2 cellular contexts compared by ENCODE assay signal in genomic region chr15:49521802-49522201, GRCh38.
TF ChIP-seq lines count a peak whose summit lies in the region.

No MANE protein-coding gene starts in this region.

TF ChIP-seq in WTC11, 78 proteins besides CTCF, POLR2A, EP300 and RAD21 (continued from another document):
- TF ChIP-seq, protein P1, sequence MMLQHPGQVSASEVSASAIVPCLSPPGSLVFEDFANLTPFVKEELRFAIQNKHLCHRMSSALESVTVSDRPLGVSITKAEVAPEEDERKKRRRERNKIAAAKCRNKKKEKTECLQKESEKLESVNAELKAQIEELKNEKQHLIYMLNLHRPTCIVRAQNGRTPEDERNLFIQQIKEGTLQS (CRISPR knock-in tag; conservative IDR thresholded peaks at IDR 0.05): no peak
- no peak for TF ChIP-seq FOXJ3 (CRISPR knock-in tag; IDR thresholded peaks at IDR 0.05; ENCODE audit: borderline replicate concordance)
- no peak for TF ChIP-seq EMX1 (CRISPR knock-in tag; IDR thresholded peaks at IDR 0.05)
- no peak for TF ChIP-seq MLX (CRISPR knock-in tag; IDR thresholded peaks at IDR 0.05)
- no peak for TF ChIP-seq NR3C1 (CRISPR knock-in tag; conservative IDR thresholded peaks at IDR 0.05; ENCODE audit: low read depth)
- TF ChIP-seq ZNF317 (CRISPR knock-in tag; IDR thresholded peaks at IDR 0.05; ENCODE audit: borderline replicate concordance, low read depth): no peak
- no peak for TF ChIP-seq ATF1 (CRISPR knock-in tag; IDR thresholded peaks at IDR 0.05)
- TF ChIP-seq, protein P2, sequence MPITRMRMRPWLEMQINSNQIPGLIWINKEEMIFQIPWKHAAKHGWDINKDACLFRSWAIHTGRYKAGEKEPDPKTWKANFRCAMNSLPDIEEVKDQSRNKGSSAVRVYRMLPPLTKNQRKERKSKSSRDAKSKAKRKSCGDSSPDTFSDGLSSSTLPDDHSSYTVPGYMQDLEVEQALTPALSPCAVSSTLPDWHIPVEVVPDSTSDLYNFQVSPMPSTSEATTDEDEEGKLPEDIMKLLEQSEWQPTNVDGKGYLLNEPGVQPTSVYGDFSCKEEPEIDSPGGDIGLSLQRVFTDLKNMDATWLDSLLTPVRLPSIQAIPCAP (CRISPR knock-in tag; IDR thresholded peaks at IDR 0.05): no peak
- TF ChIP-seq ZNF423 (CRISPR knock-in tag; IDR thresholded peaks at IDR 0.05): no peak
- TF ChIP-seq, protein P3, sequence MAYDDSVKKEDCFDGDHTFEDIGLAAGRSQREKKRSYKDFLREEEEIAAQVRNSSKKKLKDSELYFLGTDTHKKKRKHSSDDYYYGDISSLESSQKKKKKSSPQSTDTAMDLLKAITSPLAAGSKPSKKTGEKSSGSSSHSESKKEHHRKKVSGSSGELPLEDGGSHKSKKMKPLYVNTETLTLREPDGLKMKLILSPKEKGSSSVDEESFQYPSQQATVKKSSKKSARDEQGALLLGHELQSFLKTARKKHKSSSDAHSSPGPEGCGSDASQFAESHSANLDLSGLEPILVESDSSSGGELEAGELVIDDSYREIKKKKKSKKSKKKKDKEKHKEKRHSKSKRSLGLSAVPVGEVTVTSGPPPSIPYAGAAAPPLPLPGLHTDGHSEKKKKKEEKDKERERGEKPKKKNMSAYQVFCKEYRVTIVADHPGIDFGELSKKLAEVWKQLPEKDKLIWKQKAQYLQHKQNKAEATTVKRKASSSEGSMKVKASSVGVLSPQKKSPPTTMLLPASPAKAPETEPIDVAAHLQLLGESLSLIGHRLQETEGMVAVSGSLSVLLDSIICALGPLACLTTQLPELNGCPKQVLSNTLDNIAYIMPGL (CRISPR knock-in tag; IDR thresholded peaks at IDR 0.05): no peak
- TF ChIP-seq, protein P4, sequence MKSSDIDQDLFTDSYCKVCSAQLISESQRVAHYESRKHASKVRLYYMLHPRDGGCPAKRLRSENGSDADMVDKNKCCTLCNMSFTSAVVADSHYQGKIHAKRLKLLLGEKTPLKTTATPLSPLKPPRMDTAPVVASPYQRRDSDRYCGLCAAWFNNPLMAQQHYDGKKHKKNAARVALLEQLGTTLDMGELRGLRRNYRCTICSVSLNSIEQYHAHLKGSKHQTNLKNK (CRISPR knock-in tag; IDR thresholded peaks at IDR 0.05): no peak
- no peak for TF ChIP-seq KAT7 (CRISPR knock-in tag; IDR thresholded peaks at IDR 0.05; ENCODE audit: borderline replicate concordance)
- no peak for TF ChIP-seq JAZF1 (CRISPR knock-in tag; IDR thresholded peaks at IDR 0.05)

TF ChIP-seq in liver, 16 proteins besides CTCF, POLR2A, EP300 and RAD21 (continued from another document):
- TF ChIP-seq REST (IDR thresholded peaks at IDR 0.05) (no peak), HNF4A (conservative IDR thresholded peaks at IDR 0.05) (no peak), FOXA1 (IDR thresholded peaks at IDR 0.05) (no peak), MAX (IDR thresholded peaks at IDR 0.05) (no peak), FOXA2 (IDR thresholded peaks at IDR 0.05) (no peak), TAF1 (conservative IDR thresholded peaks at IDR 0.05) (no peak), GABPA (IDR thresholded peaks at IDR 0.05 in 1 of 2, conservative IDR thresholded peaks at IDR 0.05 in 1 of 2) (no peak), YY1 (IDR thresholded peaks at IDR 0.05) (no peak), SP1 (IDR thresholded peaks at IDR 0.05) (no peak), HNF4G (IDR thresholded peaks at IDR 0.05) (no peak)
- TF ChIP-seq, protein P1 (IDR thresholded peaks at IDR 0.05): no peak
